ENCODE assay signal across 1 cellular context in the genomic region with DNA sequence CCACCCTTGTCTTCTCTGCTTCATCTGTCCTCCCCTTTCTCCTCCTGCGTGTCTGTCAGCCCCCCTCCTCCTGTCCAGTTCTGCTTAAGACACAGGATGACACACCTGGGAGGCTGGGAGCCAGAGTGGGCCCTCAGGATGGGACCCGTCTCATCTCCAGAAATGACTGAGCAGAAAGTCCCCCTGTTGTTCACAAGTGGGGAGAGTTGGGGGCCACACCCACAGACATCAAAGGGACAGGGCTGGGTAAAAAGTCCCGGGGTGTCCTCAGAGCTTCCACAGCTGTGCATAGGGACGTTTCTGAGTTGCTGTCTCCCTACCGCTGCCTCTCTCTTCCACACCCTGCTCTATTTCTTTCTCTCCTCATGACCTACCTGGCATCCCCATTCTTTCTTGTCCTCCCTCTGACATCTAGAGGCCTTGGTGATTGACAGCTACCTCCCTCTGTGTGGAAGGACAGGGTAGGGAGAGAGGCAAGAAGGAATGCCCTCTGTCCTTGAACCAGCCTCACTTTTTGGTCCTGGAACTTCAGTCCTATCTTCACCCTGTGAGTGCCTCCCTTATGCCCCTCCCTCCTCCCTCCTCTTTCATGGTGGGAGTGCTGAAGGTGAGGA.
TF ChIP-seq lines count a peak whose summit lies in the region.

No MANE protein-coding gene starts in this region.

TF ChIP-seq in GM12878, 131 proteins besides CTCF, POLR2A, EP300 and RAD21 (continued from another document):
- TF ChIP-seq, protein P1, sequence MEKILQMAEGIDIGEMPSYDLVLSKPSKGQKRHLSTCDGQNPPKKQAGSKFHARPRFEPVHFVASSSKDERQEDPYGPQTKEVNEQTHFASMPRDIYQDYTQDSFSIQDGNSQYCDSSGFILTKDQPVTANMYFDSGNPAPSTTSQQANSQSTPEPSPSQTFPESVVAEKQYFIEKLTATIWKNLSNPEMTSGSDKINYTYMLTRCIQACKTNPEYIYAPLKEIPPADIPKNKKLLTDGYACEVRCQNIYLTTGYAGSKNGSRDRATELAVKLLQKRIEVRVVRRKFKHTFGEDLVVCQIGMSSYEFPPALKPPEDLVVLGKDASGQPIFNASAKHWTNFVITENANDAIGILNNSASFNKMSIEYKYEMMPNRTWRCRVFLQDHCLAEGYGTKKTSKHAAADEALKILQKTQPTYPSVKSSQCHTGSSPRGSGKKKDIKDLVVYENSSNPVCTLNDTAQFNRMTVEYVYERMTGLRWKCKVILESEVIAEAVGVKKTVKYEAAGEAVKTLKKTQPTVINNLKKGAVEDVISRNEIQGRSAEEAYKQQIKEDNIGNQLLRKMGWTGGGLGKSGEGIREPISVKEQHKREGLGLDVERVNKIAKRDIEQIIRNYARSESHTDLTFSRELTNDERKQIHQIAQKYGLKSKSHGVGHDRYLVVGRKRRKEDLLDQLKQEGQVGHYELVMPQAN (conservative IDR thresholded peaks at IDR 0.05), result no peak
- TF ChIP-seq ZNF274 (IDR thresholded peaks at IDR 0.05; ENCODE audit: insufficient read depth, insufficient read length) (no peak), STAT1 (conservative IDR thresholded peaks at IDR 0.05) (no peak), RB1 (IDR thresholded peaks at IDR 0.05; ENCODE audit: borderline replicate concordance) (no peak; the same call in 1 of the 2 replicates), TCF7 (IDR thresholded peaks at IDR 0.05; ENCODE audit: borderline replicate concordance) (peak; percentile 98), HCFC1 (IDR thresholded peaks at IDR 0.05; ENCODE audit: low read length) (no peak), CHD2 (IDR thresholded peaks at IDR 0.05; ENCODE audit: borderline replicate concordance, low read depth, low read length) (no peak), YY1 (IDR thresholded peaks at IDR 0.05; ENCODE audit: low read depth, low read length) (0 out of 2 replicates have a peak, but pooled peaks have one; percentile 20), NR2C1 (IDR thresholded peaks at IDR 0.05) (no peak), RELA (IDR thresholded peaks at IDR 0.05; ENCODE audit: borderline replicate concordance, partially characterized antibody) (peak; percentile 98), ZBED1 (IDR thresholded peaks at IDR 0.05; ENCODE audit: borderline replicate concordance) (no peak), DPF2 (IDR thresholded peaks at IDR 0.05) (peak; percentile 95), MYB (IDR thresholded peaks at IDR 0.05; ENCODE audit: borderline replicate concordance, low read depth, low read length) (no peak), JUNB (IDR thresholded peaks at IDR 0.05) (peak; percentile 93), CBX3 (IDR thresholded peaks at IDR 0.05; ENCODE audit: borderline replicate concordance, low read depth) (no peak), FOXK2 (IDR thresholded peaks at IDR 0.05) (no peak), BHLHE40 (IDR thresholded peaks at IDR 0.05; ENCODE audit: borderline replicate concordance in 1 of 2, low read depth in 2 of 2, low read length in 1 of 2) (peak in 1 of 2 experiments; percentile 32; a peak in 1 of 4 replicates), SIX5 (IDR thresholded peaks at IDR 0.05; ENCODE audit: low read depth, low read length, severe bottlenecking) (no peak), BCL11A (IDR thresholded peaks at IDR 0.05; ENCODE audit: low read depth, low read length) (peak; percentile 61), MTA3 (IDR thresholded peaks at IDR 0.05; ENCODE audit: borderline replicate concordance, low read length) (no peak), BACH1 (IDR thresholded peaks at IDR 0.05; ENCODE audit: borderline replicate concordance) (0 out of 2 replicates have a peak, but pooled peaks have one; percentile 68), SMARCA5 (IDR thresholded peaks at IDR 0.05) (no peak), PAX5 (IDR thresholded peaks at IDR 0.05; ENCODE audit: borderline replicate concordance, low read depth, low read length) (peak; percentile 68; the same call in 1 of the 2 replicates), NRF1 (conservative IDR thresholded peaks at IDR 0.05; ENCODE audit: low read depth, low read length) (no peak), MEF2A (IDR thresholded peaks at IDR 0.05; ENCODE audit: insufficient read depth, low read depth, low read length) (peak; percentile 42), GABPA (IDR thresholded peaks at IDR 0.05; ENCODE audit: low read depth) (no peak), KAT2A (conservative IDR thresholded peaks at IDR 0.05; ENCODE audit: control insufficient read depth, low read depth, low read length) (no peak), IRF4 (IDR thresholded peaks at IDR 0.05; ENCODE audit: low read depth, low read length) (peak; percentile 91), KDM1A (IDR thresholded peaks at IDR 0.05; ENCODE audit: borderline replicate concordance) (no peak), RUNX3 (IDR thresholded peaks at IDR 0.05; ENCODE audit: low read length) (peak; percentile 87), CREM (IDR thresholded peaks at IDR 0.05; ENCODE audit: low read depth) (peak; percentile 90), FOXM1 (IDR thresholded peaks at IDR 0.05; ENCODE audit: low read depth, low read length) (peak; percentile 84; the same call in 1 of the 2 replicates), ZSCAN29 (IDR thresholded peaks at IDR 0.05) (no peak)
- TF ChIP-seq, protein P2, sequence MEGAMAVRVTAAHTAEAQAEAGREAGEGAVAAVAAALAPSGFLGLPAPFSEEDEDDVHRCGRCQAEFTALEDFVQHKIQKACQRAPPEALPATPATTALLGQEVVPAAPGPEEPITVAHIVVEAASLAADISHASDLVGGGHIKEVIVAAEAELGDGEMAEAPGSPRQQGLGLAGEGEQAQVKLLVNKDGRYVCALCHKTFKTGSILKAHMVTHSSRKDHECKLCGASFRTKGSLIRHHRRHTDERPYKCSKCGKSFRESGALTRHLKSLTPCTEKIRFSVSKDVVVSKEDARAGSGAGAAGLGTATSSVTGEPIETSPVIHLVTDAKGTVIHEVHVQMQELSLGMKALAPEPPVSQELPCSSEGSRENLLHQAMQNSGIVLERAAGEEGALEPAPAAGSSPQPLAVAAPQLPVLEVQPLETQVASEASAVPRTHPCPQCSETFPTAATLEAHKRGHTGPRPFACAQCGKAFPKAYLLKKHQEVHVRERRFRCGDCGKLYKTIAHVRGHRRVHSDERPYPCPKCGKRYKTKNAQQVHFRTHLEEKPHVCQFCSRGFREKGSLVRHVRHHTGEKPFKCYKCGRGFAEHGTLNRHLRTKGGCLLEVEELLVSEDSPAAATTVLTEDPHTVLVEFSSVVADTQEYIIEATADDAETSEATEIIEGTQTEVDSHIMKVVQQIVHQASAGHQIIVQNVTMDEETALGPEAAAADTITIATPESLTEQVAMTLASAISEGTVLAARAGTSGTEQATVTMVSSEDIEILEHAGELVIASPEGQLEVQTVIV (IDR thresholded peaks at IDR 0.05; ENCODE audit: borderline replicate concordance, partially characterized antibody), result no peak
- TF ChIP-seq, protein P3, sequence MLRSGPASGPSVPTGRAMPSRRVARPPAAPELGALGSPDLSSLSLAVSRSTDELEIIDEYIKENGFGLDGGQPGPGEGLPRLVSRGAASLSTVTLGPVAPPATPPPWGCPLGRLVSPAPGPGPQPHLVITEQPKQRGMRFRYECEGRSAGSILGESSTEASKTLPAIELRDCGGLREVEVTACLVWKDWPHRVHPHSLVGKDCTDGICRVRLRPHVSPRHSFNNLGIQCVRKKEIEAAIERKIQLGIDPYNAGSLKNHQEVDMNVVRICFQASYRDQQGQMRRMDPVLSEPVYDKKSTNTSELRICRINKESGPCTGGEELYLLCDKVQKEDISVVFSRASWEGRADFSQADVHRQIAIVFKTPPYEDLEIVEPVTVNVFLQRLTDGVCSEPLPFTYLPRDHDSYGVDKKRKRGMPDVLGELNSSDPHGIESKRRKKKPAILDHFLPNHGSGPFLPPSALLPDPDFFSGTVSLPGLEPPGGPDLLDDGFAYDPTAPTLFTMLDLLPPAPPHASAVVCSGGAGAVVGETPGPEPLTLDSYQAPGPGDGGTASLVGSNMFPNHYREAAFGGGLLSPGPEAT (IDR thresholded peaks at IDR 0.05; ENCODE audit: low read depth), result peak; percentile 97
- TF ChIP-seq, protein P4, sequence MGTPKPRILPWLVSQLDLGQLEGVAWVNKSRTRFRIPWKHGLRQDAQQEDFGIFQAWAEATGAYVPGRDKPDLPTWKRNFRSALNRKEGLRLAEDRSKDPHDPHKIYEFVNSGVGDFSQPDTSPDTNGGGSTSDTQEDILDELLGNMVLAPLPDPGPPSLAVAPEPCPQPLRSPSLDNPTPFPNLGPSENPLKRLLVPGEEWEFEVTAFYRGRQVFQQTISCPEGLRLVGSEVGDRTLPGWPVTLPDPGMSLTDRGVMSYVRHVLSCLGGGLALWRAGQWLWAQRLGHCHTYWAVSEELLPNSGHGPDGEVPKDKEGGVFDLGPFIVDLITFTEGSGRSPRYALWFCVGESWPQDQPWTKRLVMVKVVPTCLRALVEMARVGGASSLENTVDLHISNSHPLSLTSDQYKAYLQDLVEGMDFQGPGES (IDR thresholded peaks at IDR 0.05), result no peak
- TF ChIP-seq, protein P5, sequence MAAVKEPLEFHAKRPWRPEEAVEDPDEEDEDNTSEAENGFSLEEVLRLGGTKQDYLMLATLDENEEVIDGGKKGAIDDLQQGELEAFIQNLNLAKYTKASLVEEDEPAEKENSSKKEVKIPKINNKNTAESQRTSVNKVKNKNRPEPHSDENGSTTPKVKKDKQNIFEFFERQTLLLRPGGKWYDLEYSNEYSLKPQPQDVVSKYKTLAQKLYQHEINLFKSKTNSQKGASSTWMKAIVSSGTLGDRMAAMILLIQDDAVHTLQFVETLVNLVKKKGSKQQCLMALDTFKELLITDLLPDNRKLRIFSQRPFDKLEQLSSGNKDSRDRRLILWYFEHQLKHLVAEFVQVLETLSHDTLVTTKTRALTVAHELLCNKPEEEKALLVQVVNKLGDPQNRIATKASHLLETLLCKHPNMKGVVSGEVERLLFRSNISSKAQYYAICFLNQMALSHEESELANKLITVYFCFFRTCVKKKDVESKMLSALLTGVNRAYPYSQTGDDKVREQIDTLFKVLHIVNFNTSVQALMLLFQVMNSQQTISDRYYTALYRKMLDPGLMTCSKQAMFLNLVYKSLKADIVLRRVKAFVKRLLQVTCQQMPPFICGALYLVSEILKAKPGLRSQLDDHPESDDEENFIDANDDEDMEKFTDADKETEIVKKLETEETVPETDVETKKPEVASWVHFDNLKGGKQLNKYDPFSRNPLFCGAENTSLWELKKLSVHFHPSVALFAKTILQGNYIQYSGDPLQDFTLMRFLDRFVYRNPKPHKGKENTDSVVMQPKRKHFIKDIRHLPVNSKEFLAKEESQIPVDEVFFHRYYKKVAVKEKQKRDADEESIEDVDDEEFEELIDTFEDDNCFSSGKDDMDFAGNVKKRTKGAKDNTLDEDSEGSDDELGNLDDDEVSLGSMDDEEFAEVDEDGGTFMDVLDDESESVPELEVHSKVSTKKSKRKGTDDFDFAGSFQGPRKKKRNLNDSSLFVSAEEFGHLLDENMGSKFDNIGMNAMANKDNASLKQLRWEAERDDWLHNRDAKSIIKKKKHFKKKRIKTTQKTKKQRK (IDR thresholded peaks at IDR 0.05; ENCODE audit: low read depth, low read length), result no peak
- TF ChIP-seq, protein P6, sequence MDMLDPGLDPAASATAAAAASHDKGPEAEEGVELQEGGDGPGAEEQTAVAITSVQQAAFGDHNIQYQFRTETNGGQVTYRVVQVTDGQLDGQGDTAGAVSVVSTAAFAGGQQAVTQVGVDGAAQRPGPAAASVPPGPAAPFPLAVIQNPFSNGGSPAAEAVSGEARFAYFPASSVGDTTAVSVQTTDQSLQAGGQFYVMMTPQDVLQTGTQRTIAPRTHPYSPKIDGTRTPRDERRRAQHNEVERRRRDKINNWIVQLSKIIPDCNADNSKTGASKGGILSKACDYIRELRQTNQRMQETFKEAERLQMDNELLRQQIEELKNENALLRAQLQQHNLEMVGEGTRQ (IDR thresholded peaks at IDR 0.05; ENCODE audit: borderline replicate concordance, low read depth, low read length), result no peak
- TF ChIP-seq, protein P7, sequence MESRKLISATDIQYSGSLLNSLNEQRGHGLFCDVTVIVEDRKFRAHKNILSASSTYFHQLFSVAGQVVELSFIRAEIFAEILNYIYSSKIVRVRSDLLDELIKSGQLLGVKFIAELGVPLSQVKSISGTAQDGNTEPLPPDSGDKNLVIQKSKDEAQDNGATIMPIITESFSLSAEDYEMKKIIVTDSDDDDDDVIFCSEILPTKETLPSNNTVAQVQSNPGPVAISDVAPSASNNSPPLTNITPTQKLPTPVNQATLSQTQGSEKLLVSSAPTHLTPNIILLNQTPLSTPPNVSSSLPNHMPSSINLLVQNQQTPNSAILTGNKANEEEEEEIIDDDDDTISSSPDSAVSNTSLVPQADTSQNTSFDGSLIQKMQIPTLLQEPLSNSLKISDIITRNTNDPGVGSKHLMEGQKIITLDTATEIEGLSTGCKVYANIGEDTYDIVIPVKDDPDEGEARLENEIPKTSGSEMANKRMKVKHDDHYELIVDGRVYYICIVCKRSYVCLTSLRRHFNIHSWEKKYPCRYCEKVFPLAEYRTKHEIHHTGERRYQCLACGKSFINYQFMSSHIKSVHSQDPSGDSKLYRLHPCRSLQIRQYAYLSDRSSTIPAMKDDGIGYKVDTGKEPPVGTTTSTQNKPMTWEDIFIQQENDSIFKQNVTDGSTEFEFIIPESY (IDR thresholded peaks at IDR 0.05), result no peak
- TF ChIP-seq, protein P8, sequence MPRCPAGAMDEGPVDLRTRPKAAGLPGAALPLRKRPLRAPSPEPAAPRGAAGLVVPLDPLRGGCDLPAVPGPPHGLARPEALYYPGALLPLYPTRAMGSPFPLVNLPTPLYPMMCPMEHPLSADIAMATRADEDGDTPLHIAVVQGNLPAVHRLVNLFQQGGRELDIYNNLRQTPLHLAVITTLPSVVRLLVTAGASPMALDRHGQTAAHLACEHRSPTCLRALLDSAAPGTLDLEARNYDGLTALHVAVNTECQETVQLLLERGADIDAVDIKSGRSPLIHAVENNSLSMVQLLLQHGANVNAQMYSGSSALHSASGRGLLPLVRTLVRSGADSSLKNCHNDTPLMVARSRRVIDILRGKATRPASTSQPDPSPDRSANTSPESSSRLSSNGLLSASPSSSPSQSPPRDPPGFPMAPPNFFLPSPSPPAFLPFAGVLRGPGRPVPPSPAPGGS (IDR thresholded peaks at IDR 0.05; ENCODE audit: borderline replicate concordance, insufficient read depth, low read depth, low read length, poor library complexity, severe bottlenecking), result peak; percentile 70
